Comparison of ENCODE assay signal across 8 cellular contexts in genomic region chr22:20238567-20239062, GRCh38. TPM values are rescaled to one million over a fixed set of nuclear protein-coding genes. Genes with fewer than 3 reads are reported as not detected.
A peak's percentile ranks its signal among the peaks of the same experiment; 100 is the strongest.
DNase-seq lines count a peak whose midpoint lies in the region; ATAC-seq, FAIRE-seq and TF ChIP-seq lines count a peak whose summit lies in the region.

No MANE protein-coding gene starts in this region.

- ATAC-seq in natural killer cell treated with Interleukin-12 subunit alpha and Interleukin-12 subunit beta and Interleukin-15 and Interleukin-18, amount 100 ng/mL, for 72 hours: peak; percentile 69
- ATAC-seq in GM21390 (IDR thresholded peaks at IDR 0.05; ENCODE audit: unreplicated experiment) (no peak), GM21717 (IDR thresholded peaks at IDR 0.05; ENCODE audit: unreplicated experiment) (no peak)

- no peaks in the 10 kb centered on the region for H3K9me3 Mint-ChIP-seq in natural killer cell treated with Interleukin-12 subunit alpha and Interleukin-12 subunit beta and Interleukin-15 and Interleukin-18, amount 100 ng/mL, for 72 hours

- CTCF ChIA-PET in AG04449 (lab: Yijun Ruan, JAX): interaction anchor here (0.9 to 1.3 kb wide), 3 partner anchors 8 to 82 kb away, joined by 3 to 6 read pairs (median 5); no protein-coding TSS in a partner anchor

- H3K36me3 Mint-ChIP-seq in natural killer cell treated with Interleukin-12 subunit alpha and Interleukin-12 subunit beta and Interleukin-15 and Interleukin-18, amount 100 ng/mL, for 72 hours: no peaks in the 10 kb centered on the region

- FAIRE-seq in GM12891 (lab: Jason Lieb, UNC): peak; percentile 95

- POLR2A ChIA-PET in AG04449 (lab: Yijun Ruan, JAX): no interaction called here

- peaks cover 0 to 13% of the 10 kb centered on the region in 2 donors for H3K4me1 Mint-ChIP-seq in natural killer cell treated with Interleukin-12 subunit alpha and Interleukin-12 subunit beta and Interleukin-15 and Interleukin-18, amount 100 ng/mL, for 72 hours (ENCODE audit: low read depth in 2 of 2)

- H3K4me3 ChIP-seq in AG04449 (ENCODE audit: low read depth, low read length): no peak overlapping the region

- DNase-seq in AG04449 (ENCODE audit: low read depth, low spot score): no peak
- DNase-seq in GM12891 (ENCODE audit: insufficient read length, low spot score): peak; percentile 98
- DNase-seq in NAMALWA (ENCODE audit: low spot score): peak; percentile 83
- peak; percentile 35 for DNase-seq in activated CD4-positive, alpha-beta T cell treated with anti-CD3 and anti-CD28 coated beads for 1 hour
- DNase-seq in effector CD8-positive, alpha-beta T cell (lab: John Stamatoyannopoulos, UW): peak; percentile 14
- peak; percentile 70 for DNase-seq in natural killer cell treated with Interleukin-12 subunit alpha and Interleukin-12 subunit beta and Interleukin-15 and Interleukin-18, amount 100 ng/mL, for 72 hours (ENCODE audit: low spot score)

- TF ChIP-seq POLR2A in GM12891 (IDR thresholded peaks at IDR 0.05; ENCODE audit: low read depth, low read length): no peak

- no peak overlapping the region for H3K4me3 Mint-ChIP-seq in natural killer cell treated with Interleukin-12 subunit alpha and Interleukin-12 subunit beta and Interleukin-15 and Interleukin-18, amount 100 ng/mL, for 72 hours

- no peaks in the 10 kb centered on the region for H3K27me3 Mint-ChIP-seq in natural killer cell treated with Interleukin-12 subunit alpha and Interleukin-12 subunit beta and Interleukin-15 and Interleukin-18, amount 100 ng/mL, for 72 hours

- peak; percentile 32 for TF ChIP-seq CTCF in AG04449 (IDR thresholded peaks at IDR 0.05; ENCODE audit: insufficient read depth, low read length, missing control alignments)

- H3K27ac Mint-ChIP-seq in natural killer cell treated with Interleukin-12 subunit alpha and Interleukin-12 subunit beta and Interleukin-15 and Interleukin-18, amount 100 ng/mL, for 72 hours: no peak overlapping the region

TF ChIP-seq in GM12891, 5 proteins besides CTCF, POLR2A, EP300 and RAD21:
- TF ChIP-seq PAX5 (IDR thresholded peaks at IDR 0.05; ENCODE audit: insufficient read depth, low read length, severe bottlenecking): no peak
- TF ChIP-seq POU2F2 (IDR thresholded peaks at IDR 0.05; ENCODE audit: low read depth, low read length): peak; percentile 21; the same call in 1 of the 2 replicates

RNA-seq across cellular contexts. Expression of gene RTN4R, which starts 29.5 kb away (rescaled TPM):
- polyA plus RNA-seq in GM12891 (2012; ENCODE audit: low read depth, missing spikeins): 0.35 TPM
- total RNA-seq in natural killer cell treated with Interleukin-12 subunit alpha and Interleukin-12 subunit beta and Interleukin-15 and Interleukin-18, amount 100 ng/mL, for 72 hours: under 1 TPM; 0.48 to 0.78 TPM

Comparison
In these comparisons a context has a peak if more than half of its experiments do, and no peak if none do; other contexts are left out.
1. ATAC-seq: peak in natural killer cell treated with Interleukin-12 subunit alpha and Interleukin-12 subunit beta and Interleukin-15 and Interleukin-18, amount 100 ng/mL, for 72 hours (2 of 2); none in GM21390 (single experiment) and GM21717 (single experiment).